Comparison of ENCODE assay signal across 8 cellular contexts in the genomic region with DNA sequence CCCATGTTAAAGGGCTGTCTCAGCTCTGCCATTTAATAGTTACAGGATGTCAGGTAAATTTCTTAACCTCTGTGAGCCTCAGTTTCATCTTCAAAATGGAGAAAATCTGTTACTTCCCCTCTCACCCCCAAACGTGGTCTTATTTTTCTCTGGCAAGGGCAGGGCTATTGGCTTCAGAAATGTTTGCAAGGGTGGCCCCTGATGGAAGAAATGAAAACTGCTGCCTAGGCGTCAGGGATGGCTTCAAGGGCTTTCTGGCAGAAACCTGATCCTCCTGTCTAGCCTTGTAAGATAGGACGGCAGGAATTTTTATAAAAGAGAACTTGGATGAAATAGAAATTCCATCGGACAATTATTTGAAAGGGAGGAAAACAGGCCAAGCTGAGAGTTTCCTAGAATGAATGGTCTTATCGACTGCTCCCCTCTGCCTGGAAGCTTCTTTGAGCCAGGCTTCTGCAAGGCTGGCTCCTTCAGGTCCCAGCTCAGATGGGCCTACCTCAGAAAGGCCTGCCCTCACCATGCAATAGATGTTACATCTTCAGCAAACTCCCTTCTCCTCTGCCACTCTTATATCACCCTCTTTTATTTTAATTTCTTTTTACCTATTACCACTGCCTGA. TPM values are rescaled to one million over a fixed set of nuclear protein-coding genes. Genes with fewer than 3 reads are reported as not detected.
DNase-seq lines count a peak whose midpoint lies in the region; ATAC-seq and TF ChIP-seq lines count a peak whose summit lies in the region.

No MANE protein-coding gene starts in this region.

- DNase-seq in GM12864 (ENCODE audit: low read depth) (peak; percentile 61), NOMO-1 (lab: John Stamatoyannopoulos, UW; ENCODE audit: unreplicated experiment in 2 of 2) (peak; percentile 70 to 81), activated T-cell treated with anti-CD3 and anti-CD28 coated beads for 24 hours (ENCODE audit: low read depth) (peak; percentile 23), fibroblast of the aortic adventitia (ENCODE audit: low read depth) (peak; percentile 96), ovary (peak; percentile 60 to 82 (median 73))

- no peaks in the 10 kb centered on the region for H3K27me3 ChIP-seq in ovary

- intact Hi-C loops in ovary (cut with DNase I): no loop called here

- TF ChIP-seq POLR2A in ovary (IDR thresholded peaks at IDR 0.05): no peak

- ATAC-seq in HG03460 (IDR thresholded peaks at IDR 0.05; ENCODE audit: unreplicated experiment) (peak; percentile 80), GM18867 (IDR thresholded peaks at IDR 0.05; ENCODE audit: unreplicated experiment) (no peak)

- H3K4me1 ChIP-seq in ovary (ENCODE audit: insufficient read depth): no peaks in the 10 kb centered on the region

- no peaks in the 10 kb centered on the region for H3K36me3 ChIP-seq in ovary

- H3K4me3 ChIP-seq in GM12864 (ENCODE audit: low read depth, low read length) (no peak overlapping the region), fibroblast of the aortic adventitia (ENCODE audit: low read depth, low read length) (no peak overlapping the region), ovary (no peak overlapping the region)

- H3K9me3 ChIP-seq in ovary: no peaks in the 10 kb centered on the region

- WGBS in ovary, 3 donors: 1 to 3% (median 1%) methylated on average over 5 of the region's 5 CpGs

- peak; percentile 80 for TF ChIP-seq CTCF in 22Rv1 (IDR thresholded peaks at IDR 0.05)
- TF ChIP-seq CTCF in GM12864 (IDR thresholded peaks at IDR 0.05; ENCODE audit: low read depth, low read length, missing control alignments): peak; percentile 80
- peak; percentile 85 for TF ChIP-seq CTCF in fibroblast of the aortic adventitia (IDR thresholded peaks at IDR 0.05; ENCODE audit: insufficient read depth, low read length)
- TF ChIP-seq CTCF in ovary (IDR thresholded peaks at IDR 0.05): peak in 2 of 3 donors; percentile 69 to 72

- H3K27ac ChIP-seq in 22Rv1 (peak overlapping the region; percentile 44), ovary (no peak overlapping the region)

- no peak for TF ChIP-seq EP300 in ovary (IDR thresholded peaks at IDR 0.05)

RNA-seq across cellular contexts. Expression of a gene that starts 43.0 kb away (rescaled TPM):
- total RNA-seq in fibroblast of the aortic adventitia (ENCODE audit: low replicate concordance) (15.5 and 22.4 TPM in 2 replicates), ovary (10 to 100 TPM in 6 of 7 donors, 1 to 10 TPM in 1; 9.4 to 27.8 (median 18.3) TPM)
- 1 to 10 TPM; 4.7 to 9.1 TPM for polyA plus RNA-seq in ovary

Comparison
In these comparisons a context has a peak if more than half of its experiments do, and no peak if none do; other contexts are left out.
1. DNase-seq: peak in every context shown above with its lines; median percentile 96 in fibroblast of the aortic adventitia; 76 in NOMO-1; 73 in ovary; 61 in GM12864; 23 in activated T-cell treated with anti-CD3 and anti-CD28 coated beads for 24 hours.